In the genomic region with DNA sequence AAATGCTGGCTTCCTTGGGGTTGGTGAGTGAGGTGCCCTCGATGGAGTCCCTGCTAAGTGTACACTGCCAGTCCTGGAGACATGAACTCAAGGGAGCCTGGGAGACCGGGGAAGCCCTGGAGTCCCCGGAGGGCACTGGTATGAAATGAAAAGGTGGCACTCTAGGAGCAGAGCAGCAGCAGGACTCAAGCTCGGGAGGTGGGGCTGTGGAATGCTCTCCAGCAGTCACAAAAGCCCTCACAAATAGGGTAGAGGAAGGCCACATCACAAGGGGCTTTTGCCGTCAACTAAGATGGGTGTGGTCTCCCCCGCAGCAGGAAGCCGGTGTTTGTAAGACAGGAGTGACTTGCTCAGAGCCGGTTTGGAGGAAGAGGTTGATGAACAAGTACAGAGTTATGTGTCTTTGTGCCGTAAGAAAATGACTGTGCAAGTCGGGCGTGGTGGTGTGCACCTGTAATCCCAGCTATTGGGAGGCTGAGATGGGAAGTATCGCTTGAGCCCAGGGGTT, we compare ENCODE assay signal across 1 cellular context.
TF ChIP-seq lines count a peak whose summit lies in the region.

No MANE protein-coding gene starts in this region.

TF ChIP-seq in GM23338, 12 proteins besides CTCF, POLR2A, EP300 and RAD21:
- TF ChIP-seq, protein P1, sequence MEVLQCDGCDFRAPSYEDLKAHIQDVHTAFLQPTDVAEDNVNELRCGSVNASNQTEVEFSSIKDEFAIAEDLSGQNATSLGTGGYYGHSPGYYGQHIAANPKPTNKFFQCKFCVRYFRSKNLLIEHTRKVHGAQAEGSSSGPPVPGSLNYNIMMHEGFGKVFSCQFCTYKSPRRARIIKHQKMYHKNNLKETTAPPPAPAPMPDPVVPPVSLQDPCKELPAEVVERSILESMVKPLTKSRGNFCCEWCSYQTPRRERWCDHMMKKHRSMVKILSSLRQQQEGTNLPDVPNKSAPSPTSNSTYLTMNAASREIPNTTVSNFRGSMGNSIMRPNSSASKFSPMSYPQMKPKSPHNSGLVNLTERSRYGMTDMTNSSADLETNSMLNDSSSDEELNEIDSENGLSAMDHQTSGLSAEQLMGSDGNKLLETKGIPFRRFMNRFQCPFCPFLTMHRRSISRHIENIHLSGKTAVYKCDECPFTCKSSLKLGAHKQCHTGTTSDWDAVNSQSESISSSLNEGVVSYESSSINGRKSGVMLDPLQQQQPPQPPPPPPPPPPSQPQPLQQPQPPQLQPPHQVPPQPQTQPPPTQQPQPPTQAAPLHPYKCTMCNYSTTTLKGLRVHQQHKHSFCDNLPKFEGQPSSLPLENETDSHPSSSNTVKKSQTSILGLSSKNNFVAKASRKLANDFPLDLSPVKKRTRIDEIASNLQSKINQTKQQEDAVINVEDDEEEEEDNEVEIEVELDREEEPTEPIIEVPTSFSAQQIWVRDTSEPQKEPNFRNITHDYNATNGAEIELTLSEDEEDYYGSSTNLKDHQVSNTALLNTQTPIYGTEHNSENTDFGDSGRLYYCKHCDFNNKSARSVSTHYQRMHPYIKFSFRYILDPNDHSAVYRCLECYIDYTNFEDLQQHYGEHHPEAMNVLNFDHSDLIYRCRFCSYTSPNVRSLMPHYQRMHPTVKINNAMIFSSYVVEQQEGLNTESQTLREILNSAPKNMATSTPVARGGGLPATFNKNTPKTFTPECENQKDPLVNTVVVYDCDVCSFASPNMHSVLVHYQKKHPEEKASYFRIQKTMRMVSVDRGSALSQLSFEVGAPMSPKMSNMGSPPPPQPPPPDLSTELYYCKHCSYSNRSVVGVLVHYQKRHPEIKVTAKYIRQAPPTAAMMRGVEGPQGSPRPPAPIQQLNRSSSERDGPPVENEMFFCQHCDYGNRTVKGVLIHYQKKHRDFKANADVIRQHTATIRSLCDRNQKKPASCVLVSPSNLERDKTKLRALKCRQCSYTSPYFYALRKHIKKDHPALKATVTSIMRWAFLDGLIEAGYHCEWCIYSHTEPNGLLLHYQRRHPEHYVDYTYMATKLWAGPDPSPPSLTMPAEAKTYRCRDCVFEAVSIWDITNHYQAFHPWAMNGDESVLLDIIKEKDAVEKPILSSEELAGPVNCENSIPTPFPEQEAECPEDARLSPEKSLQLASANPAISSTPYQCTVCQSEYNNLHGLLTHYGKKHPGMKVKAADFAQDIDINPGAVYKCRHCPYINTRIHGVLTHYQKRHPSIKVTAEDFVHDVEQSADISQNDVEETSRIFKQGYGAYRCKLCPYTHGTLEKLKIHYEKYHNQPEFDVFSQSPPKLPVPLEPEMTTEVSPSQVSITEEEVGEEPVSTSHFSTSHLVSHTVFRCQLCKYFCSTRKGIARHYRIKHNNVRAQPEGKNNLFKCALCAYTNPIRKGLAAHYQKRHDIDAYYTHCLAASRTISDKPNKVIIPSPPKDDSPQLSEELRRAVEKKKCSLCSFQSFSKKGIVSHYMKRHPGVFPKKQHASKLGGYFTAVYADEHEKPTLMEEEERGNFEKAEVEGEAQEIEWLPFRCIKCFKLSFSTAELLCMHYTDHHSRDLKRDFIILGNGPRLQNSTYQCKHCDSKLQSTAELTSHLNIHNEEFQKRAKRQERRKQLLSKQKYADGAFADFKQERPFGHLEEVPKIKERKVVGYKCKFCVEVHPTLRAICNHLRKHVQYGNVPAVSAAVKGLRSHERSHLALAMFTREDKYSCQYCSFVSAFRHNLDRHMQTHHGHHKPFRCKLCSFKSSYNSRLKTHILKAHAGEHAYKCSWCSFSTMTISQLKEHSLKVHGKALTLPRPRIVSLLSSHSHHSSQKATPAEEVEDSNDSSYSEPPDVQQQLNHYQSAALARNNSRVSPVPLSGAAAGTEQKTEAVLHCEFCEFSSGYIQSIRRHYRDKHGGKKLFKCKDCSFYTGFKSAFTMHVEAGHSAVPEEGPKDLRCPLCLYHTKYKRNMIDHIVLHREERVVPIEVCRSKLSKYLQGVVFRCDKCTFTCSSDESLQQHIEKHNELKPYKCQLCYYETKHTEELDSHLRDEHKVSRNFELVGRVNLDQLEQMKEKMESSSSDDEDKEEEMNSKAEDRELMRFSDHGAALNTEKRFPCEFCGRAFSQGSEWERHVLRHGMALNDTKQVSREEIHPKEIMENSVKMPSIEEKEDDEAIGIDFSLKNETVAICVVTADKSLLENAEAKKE (CRISPR knock-in tag; IDR thresholded peaks at IDR 0.05): no peak
- TF ChIP-seq POLR2AphosphoS5 (IDR thresholded peaks at IDR 0.05; ENCODE audit: low read depth) (no peak), JUNB (IDR thresholded peaks at IDR 0.05; ENCODE audit: unreplicated experiment) (no peak), NANOG (IDR thresholded peaks at IDR 0.05; ENCODE audit: borderline replicate concordance) (no peak), CREB1 (CRISPR knock-in tag; IDR thresholded peaks at IDR 0.05; ENCODE audit: low read depth) (no peak), ZNF331 (CRISPR knock-in tag; IDR thresholded peaks at IDR 0.05; ENCODE audit: low read depth) (no peak), STAT1 (IDR thresholded peaks at IDR 0.05; ENCODE audit: unreplicated experiment) (no peak), EZH2 (IDR thresholded peaks at IDR 0.05; ENCODE audit: low read depth, unreplicated experiment) (no peak), ZNF114 (CRISPR knock-in tag; IDR thresholded peaks at IDR 0.05) (no peak), EZH2phosphoT487 (IDR thresholded peaks at IDR 0.05; ENCODE audit: unreplicated experiment) (no peak)
- TF ChIP-seq, protein P2, sequence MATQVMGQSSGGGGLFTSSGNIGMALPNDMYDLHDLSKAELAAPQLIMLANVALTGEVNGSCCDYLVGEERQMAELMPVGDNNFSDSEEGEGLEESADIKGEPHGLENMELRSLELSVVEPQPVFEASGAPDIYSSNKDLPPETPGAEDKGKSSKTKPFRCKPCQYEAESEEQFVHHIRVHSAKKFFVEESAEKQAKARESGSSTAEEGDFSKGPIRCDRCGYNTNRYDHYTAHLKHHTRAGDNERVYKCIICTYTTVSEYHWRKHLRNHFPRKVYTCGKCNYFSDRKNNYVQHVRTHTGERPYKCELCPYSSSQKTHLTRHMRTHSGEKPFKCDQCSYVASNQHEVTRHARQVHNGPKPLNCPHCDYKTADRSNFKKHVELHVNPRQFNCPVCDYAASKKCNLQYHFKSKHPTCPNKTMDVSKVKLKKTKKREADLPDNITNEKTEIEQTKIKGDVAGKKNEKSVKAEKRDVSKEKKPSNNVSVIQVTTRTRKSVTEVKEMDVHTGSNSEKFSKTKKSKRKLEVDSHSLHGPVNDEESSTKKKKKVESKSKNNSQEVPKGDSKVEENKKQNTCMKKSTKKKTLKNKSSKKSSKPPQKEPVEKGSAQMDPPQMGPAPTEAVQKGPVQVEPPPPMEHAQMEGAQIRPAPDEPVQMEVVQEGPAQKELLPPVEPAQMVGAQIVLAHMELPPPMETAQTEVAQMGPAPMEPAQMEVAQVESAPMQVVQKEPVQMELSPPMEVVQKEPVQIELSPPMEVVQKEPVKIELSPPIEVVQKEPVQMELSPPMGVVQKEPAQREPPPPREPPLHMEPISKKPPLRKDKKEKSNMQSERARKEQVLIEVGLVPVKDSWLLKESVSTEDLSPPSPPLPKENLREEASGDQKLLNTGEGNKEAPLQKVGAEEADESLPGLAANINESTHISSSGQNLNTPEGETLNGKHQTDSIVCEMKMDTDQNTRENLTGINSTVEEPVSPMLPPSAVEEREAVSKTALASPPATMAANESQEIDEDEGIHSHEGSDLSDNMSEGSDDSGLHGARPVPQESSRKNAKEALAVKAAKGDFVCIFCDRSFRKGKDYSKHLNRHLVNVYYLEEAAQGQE (IDR thresholded peaks at IDR 0.05; ENCODE audit: unreplicated experiment): no peak
- TF ChIP-seq, protein P3, sequence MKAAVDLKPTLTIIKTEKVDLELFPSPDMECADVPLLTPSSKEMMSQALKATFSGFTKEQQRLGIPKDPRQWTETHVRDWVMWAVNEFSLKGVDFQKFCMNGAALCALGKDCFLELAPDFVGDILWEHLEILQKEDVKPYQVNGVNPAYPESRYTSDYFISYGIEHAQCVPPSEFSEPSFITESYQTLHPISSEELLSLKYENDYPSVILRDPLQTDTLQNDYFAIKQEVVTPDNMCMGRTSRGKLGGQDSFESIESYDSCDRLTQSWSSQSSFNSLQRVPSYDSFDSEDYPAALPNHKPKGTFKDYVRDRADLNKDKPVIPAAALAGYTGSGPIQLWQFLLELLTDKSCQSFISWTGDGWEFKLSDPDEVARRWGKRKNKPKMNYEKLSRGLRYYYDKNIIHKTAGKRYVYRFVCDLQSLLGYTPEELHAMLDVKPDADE (IDR thresholded peaks at IDR 0.05): no peak
TF ChIP-seq in GM23338: peak in this region for 0.
